Comparison of ENCODE assay signal across 1 cellular context in the genomic region with DNA sequence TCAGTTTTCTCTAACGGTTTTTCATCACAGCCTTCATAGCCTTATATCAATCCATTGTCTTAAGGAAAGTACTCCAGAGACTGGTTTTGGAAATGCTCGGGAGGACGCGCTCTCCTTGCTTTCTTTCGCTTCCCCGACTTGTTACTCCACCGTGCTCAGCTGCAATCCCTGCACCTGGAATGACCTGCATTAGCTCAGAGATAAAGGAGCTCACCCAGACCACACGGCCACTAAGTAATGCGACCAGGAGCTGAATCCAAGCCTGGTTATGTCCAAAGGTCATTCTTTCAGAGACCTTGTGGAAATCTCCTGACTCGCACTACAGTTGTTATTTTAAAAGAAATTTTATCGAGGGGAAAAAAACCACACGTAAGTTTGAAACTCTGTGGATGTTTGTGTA.
TF ChIP-seq lines count a peak whose summit lies in the region.

No MANE protein-coding gene starts in this region.

TF ChIP-seq in HepG2, 621 proteins besides CTCF, POLR2A, EP300 and RAD21 (continued from another document):
- TF ChIP-seq, protein P1, sequence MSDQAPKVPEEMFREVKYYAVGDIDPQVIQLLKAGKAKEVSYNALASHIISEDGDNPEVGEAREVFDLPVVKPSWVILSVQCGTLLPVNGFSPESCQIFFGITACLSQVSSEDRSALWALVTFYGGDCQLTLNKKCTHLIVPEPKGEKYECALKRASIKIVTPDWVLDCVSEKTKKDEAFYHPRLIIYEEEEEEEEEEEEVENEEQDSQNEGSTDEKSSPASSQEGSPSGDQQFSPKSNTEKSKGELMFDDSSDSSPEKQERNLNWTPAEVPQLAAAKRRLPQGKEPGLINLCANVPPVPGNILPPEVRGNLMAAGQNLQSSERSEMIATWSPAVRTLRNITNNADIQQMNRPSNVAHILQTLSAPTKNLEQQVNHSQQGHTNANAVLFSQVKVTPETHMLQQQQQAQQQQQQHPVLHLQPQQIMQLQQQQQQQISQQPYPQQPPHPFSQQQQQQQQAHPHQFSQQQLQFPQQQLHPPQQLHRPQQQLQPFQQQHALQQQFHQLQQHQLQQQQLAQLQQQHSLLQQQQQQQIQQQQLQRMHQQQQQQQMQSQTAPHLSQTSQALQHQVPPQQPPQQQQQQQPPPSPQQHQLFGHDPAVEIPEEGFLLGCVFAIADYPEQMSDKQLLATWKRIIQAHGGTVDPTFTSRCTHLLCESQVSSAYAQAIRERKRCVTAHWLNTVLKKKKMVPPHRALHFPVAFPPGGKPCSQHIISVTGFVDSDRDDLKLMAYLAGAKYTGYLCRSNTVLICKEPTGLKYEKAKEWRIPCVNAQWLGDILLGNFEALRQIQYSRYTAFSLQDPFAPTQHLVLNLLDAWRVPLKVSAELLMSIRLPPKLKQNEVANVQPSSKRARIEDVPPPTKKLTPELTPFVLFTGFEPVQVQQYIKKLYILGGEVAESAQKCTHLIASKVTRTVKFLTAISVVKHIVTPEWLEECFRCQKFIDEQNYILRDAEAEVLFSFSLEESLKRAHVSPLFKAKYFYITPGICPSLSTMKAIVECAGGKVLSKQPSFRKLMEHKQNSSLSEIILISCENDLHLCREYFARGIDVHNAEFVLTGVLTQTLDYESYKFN (CRISPR knock-in tag; conservative IDR thresholded peaks at IDR 0.05) = peak; percentile 28; the same call in 1 of the 2 replicates
- no peak for TF ChIP-seq ZNF333 (CRISPR knock-in tag; IDR thresholded peaks at IDR 0.05; ENCODE audit: borderline replicate concordance)
- TF ChIP-seq ATF7-NPFF (CRISPR knock-in tag; IDR thresholded peaks at IDR 0.05; ENCODE audit: low read depth) = no peak
- TF ChIP-seq, protein P2, sequence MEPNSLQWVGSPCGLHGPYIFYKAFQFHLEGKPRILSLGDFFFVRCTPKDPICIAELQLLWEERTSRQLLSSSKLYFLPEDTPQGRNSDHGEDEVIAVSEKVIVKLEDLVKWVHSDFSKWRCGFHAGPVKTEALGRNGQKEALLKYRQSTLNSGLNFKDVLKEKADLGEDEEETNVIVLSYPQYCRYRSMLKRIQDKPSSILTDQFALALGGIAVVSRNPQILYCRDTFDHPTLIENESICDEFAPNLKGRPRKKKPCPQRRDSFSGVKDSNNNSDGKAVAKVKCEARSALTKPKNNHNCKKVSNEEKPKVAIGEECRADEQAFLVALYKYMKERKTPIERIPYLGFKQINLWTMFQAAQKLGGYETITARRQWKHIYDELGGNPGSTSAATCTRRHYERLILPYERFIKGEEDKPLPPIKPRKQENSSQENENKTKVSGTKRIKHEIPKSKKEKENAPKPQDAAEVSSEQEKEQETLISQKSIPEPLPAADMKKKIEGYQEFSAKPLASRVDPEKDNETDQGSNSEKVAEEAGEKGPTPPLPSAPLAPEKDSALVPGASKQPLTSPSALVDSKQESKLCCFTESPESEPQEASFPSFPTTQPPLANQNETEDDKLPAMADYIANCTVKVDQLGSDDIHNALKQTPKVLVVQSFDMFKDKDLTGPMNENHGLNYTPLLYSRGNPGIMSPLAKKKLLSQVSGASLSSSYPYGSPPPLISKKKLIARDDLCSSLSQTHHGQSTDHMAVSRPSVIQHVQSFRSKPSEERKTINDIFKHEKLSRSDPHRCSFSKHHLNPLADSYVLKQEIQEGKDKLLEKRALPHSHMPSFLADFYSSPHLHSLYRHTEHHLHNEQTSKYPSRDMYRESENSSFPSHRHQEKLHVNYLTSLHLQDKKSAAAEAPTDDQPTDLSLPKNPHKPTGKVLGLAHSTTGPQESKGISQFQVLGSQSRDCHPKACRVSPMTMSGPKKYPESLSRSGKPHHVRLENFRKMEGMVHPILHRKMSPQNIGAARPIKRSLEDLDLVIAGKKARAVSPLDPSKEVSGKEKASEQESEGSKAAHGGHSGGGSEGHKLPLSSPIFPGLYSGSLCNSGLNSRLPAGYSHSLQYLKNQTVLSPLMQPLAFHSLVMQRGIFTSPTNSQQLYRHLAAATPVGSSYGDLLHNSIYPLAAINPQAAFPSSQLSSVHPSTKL (CRISPR knock-in tag; IDR thresholded peaks at IDR 0.05) = peak; percentile 22; the same call in 1 of the 2 replicates
- TF ChIP-seq ZNF530 (CRISPR knock-in tag; IDR thresholded peaks at IDR 0.05; ENCODE audit: low read depth) = no peak
- TF ChIP-seq ZNF484 (CRISPR knock-in tag; IDR thresholded peaks at IDR 0.05; ENCODE audit: borderline replicate concordance, low read depth) = no peak
- peak; percentile 53; the same call in 1 of the 2 replicates for TF ChIP-seq HNF4G (IDR thresholded peaks at IDR 0.05; ENCODE audit: borderline replicate concordance, low read depth, low read length)
- TF ChIP-seq HNF4G (CRISPR knock-in tag; IDR thresholded peaks at IDR 0.05; ENCODE audit: borderline replicate concordance, low read depth) = no peak
- TF ChIP-seq, protein P3, sequence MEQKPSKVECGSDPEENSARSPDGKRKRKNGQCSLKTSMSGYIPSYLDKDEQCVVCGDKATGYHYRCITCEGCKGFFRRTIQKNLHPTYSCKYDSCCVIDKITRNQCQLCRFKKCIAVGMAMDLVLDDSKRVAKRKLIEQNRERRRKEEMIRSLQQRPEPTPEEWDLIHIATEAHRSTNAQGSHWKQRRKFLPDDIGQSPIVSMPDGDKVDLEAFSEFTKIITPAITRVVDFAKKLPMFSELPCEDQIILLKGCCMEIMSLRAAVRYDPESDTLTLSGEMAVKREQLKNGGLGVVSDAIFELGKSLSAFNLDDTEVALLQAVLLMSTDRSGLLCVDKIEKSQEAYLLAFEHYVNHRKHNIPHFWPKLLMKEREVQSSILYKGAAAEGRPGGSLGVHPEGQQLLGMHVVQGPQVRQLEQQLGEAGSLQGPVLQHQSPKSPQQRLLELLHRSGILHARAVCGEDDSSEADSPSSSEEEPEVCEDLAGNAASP (CRISPR knock-in tag; IDR thresholded peaks at IDR 0.05; ENCODE audit: borderline replicate concordance) = peak; percentile 39; the same call in 1 of the 2 replicates
- peak; percentile 44; the same call in 1 of the 2 replicates for TF ChIP-seq RXRA (CRISPR knock-in tag; IDR thresholded peaks at IDR 0.05)
- 0 out of 2 replicates have a peak, but pooled peaks have one; percentile 19 for TF ChIP-seq MIXL1 (CRISPR knock-in tag; IDR thresholded peaks at IDR 0.05)
- 0 out of 2 replicates have a peak, but pooled peaks have one; percentile 15 for TF ChIP-seq RARA (CRISPR knock-in tag; IDR thresholded peaks at IDR 0.05)
- 0 out of 2 replicates have a peak, but pooled peaks have one; percentile 23 for TF ChIP-seq GATAD2A (CRISPR knock-in tag; IDR thresholded peaks at IDR 0.05)
- 0 out of 2 replicates have a peak, but pooled peaks have one; percentile 25 for TF ChIP-seq ZNF292 (CRISPR knock-in tag; IDR thresholded peaks at IDR 0.05; ENCODE audit: borderline replicate concordance, low read depth)
- 0 out of 2 replicates have a peak, but pooled peaks have one; percentile 33 for TF ChIP-seq SALL1 (CRISPR knock-in tag; IDR thresholded peaks at IDR 0.05)
- peak; percentile 48; the same call in 1 of the 2 replicates for TF ChIP-seq HMG20A (CRISPR knock-in tag; IDR thresholded peaks at IDR 0.05; ENCODE audit: borderline replicate concordance)
- peak; percentile 77 for TF ChIP-seq HNF4A (CRISPR knock-in tag; IDR thresholded peaks at IDR 0.05)
- peak; percentile 93; the same call in 1 of the 2 replicates for TF ChIP-seq ZNF441 (CRISPR knock-in tag; IDR thresholded peaks at IDR 0.05; ENCODE audit: borderline replicate concordance)
